17 cellular contexts compared by ENCODE assay signal in the genomic region with DNA sequence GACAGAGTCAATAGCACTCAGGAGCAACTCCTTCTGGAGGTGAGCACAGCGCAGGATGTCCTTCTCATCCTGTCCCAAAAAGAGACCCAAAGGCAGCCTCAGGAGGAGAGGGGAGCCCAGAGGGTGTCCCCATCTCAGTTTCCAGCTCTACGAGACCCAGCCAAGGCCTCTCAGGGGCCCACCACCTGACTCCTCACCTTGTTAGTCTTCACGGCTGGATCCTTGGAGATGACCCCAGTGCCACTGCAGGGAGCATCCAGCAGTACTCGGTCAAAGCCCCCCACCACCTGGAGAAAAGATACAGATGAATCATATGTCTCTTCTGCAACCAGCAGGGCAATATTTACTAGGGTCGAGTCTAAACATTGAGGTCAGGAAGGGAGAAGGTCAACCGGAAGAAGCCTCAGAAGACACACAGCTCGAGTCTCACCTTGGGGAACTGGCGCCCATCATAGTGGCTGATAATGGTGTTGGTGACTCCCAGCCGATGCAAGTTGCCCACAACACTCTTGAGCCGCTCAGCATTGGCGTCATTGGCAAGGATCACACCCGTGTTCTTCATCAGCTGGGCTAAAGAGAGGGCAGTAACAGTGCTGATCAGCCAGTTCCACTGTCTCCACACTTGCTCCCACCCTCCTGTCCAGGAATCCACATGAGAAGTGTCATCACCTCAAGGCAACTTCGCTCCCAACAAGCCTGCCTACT. TPM values are rescaled to one million over a fixed set of nuclear protein-coding genes. Genes with fewer than 3 reads are reported as not detected.
DNase-seq lines count a peak whose midpoint lies in the region; ATAC-seq and TF ChIP-seq lines count a peak whose summit lies in the region.
"Had no signal": no experiment of that assay in that cellular context is flagged by ENCODE, and none has a peak within 500 bp of the region (broad histone marks: within the 10 kb centered on the region; RNA-seq: fewer than 3 reads in every experiment).

No MANE protein-coding gene starts in this region.

- no peak for TF ChIP-seq POLR2A in spleen (IDR thresholded peaks at IDR 0.05)

- H3K36me3 ChIP-seq in DND-41 (ENCODE audit: insufficient read depth, low read length): peaks cover 77% of the 10 kb centered on the region
- peaks cover 0 to 89% (median 67%) of the 10 kb centered on the region in 6 donors for H3K36me3 ChIP-seq in spleen

- H4K20me1 ChIP-seq in DND-41 (ENCODE audit: insufficient read depth, low read length): peaks cover 28% of the 10 kb centered on the region

- H3K27ac Mint-ChIP-seq in activated T-cell treated with anti-CD3 and anti-CD28 coated beads, Interleukin-2, amount 50 U/mL, for 24 hours: peak overlapping the region; percentile 83
- H3K27ac Mint-ChIP-seq in endothelial cell (ENCODE audit: unreplicated experiment): no peak overlapping the region
- H3K27ac Mint-ChIP-seq in activated CD4-positive, alpha-beta memory T cell treated with anti-CD3 and anti-CD28 coated beads, Interleukin-2, amount 10 ng/mL, durations not matched to agents 7 days and 5 days: no peak overlapping the region

- H3K9me3 ChIP-seq in DND-41 (ENCODE audit: insufficient read depth, low read length, severe bottlenecking) (no peaks in the 10 kb centered on the region), spleen (no peaks in the 10 kb centered on the region)

- no peak overlapping the region for H3K4me2 ChIP-seq in DND-41 (ENCODE audit: insufficient read depth, low read length)

- WGBS in spleen, 5 donors: 88 to 92% (median 91%) methylated on average over 13 of the region's 13 CpGs

- POLR2A ChIA-PET in activated CD4-positive, alpha-beta memory T cell treated with anti-CD3 and anti-CD28 coated beads, Interleukin-2, amount 10 ng/mL, durations not matched to agents 7 days and 5 days (lab: Charles Lee): interaction anchor here (16.7 kb wide), 1 partner anchor 23 kb away, joined by 201 read pairs; a partner anchor contains a TSS

- intact Hi-C loops in spleen (cut with DNase I; ENCODE audit: low total_unique reads): loop anchor here (10.0 kb wide), 1 partner anchor 294 kb away; a partner anchor contains a TSS

- CTCF ChIA-PET in activated CD4-positive, alpha-beta memory T cell treated with anti-CD3 and anti-CD28 coated beads, Interleukin-2, amount 10 ng/mL, durations not matched to agents 7 days and 5 days (lab: Charles Lee): interaction anchor here (1.8 kb wide), 1 partner anchor 215 kb away, joined by 3 read pairs; no protein-coding TSS in a partner anchor

- H3K4me3 ChIP-seq in DND-41 (ENCODE audit: low read depth in 1 of 2, low read length in 2 of 2): no peak overlapping the region
- no peak overlapping the region for H3K4me3 ChIP-seq in spleen

- H2AFZ ChIP-seq in DND-41 (ENCODE audit: low read depth, low read length): no peak overlapping the region

- peaks cover 96% of the 10 kb centered on the region for H3K36me3 Mint-ChIP-seq in activated T-cell treated with anti-CD3 and anti-CD28 coated beads, Interleukin-2, amount 50 U/mL, for 24 hours (ENCODE audit: low read depth)
- peaks cover 41% of the 10 kb centered on the region for H3K36me3 Mint-ChIP-seq in activated T-cell treated with anti-CD3 and anti-CD28 coated beads, Interleukin-2, amount 50 U/mL, for 4 hours (ENCODE audit: insufficient read depth)
- peaks cover 32% of the 10 kb centered on the region for H3K36me3 Mint-ChIP-seq in endothelial cell (ENCODE audit: low read depth, unreplicated experiment)
- H3K36me3 Mint-ChIP-seq in activated CD4-positive, alpha-beta memory T cell treated with anti-CD3 and anti-CD28 coated beads, Interleukin-2, amount 10 ng/mL, durations not matched to agents 7 days and 5 days (ENCODE audit: low read depth): peaks cover 62% of the 10 kb centered on the region

- H3K9ac ChIP-seq in DND-41 (ENCODE audit: low read depth, low read length): no peak overlapping the region

- H3K4me1 ChIP-seq in DND-41 (ENCODE audit: insufficient read depth, low read length) (peaks cover 16% of the 10 kb centered on the region), spleen (peaks cover 6 to 57% (median 23%) of the 10 kb centered on the region in 6 donors)

- H3K4me1 Mint-ChIP-seq in activated T-cell treated with anti-CD3 and anti-CD28 coated beads, Interleukin-2, amount 50 U/mL, for 24 hours (ENCODE audit: low read depth): peaks cover 50% of the 10 kb centered on the region
- peaks cover 18% of the 10 kb centered on the region for H3K4me1 Mint-ChIP-seq in activated T-cell treated with anti-CD3 and anti-CD28 coated beads, Interleukin-2, amount 50 U/mL, for 4 hours (ENCODE audit: low read depth)
- H3K4me1 Mint-ChIP-seq in endothelial cell (ENCODE audit: unreplicated experiment): peaks cover 7% of the 10 kb centered on the region
- H3K4me1 Mint-ChIP-seq in activated CD4-positive, alpha-beta memory T cell treated with anti-CD3 and anti-CD28 coated beads, Interleukin-2, amount 10 ng/mL, durations not matched to agents 7 days and 5 days: peaks cover 29% of the 10 kb centered on the region

- H3K9me3 Mint-ChIP-seq in activated T-cell treated with anti-CD3 and anti-CD28 coated beads, Interleukin-2, amount 50 U/mL, for 24 hours: no peaks in the 10 kb centered on the region
- H3K9me3 Mint-ChIP-seq in activated T-cell treated with anti-CD3 and anti-CD28 coated beads, Interleukin-2, amount 50 U/mL, for 4 hours: no peaks in the 10 kb centered on the region
- no peaks in the 10 kb centered on the region for H3K9me3 Mint-ChIP-seq in endothelial cell (ENCODE audit: unreplicated experiment)
- H3K9me3 Mint-ChIP-seq in activated CD4-positive, alpha-beta memory T cell treated with anti-CD3 and anti-CD28 coated beads, Interleukin-2, amount 10 ng/mL, durations not matched to agents 7 days and 5 days: no peaks in the 10 kb centered on the region

- no peak for ATAC-seq in activated T-cell treated with anti-CD3 and anti-CD28 coated beads, Interleukin-2, amount 50 U/mL, for 4 hours
- ATAC-seq in DND-41 (ENCODE audit: insufficient read depth, low read depth): no peak

- H3K27me3 ChIP-seq in DND-41 (ENCODE audit: insufficient read depth, low read length, poor library complexity) (no peaks in the 10 kb centered on the region), spleen (replicated peaks in 1 of 7) (no peaks in the 10 kb centered on the region)

- no peaks in the 10 kb centered on the region for H3K27me3 Mint-ChIP-seq in activated T-cell treated with anti-CD3 and anti-CD28 coated beads, Interleukin-2, amount 50 U/mL, for 24 hours
- no peaks in the 10 kb centered on the region for H3K27me3 Mint-ChIP-seq in activated T-cell treated with anti-CD3 and anti-CD28 coated beads, Interleukin-2, amount 50 U/mL, for 4 hours (ENCODE audit: low read depth)
- peaks cover 9% of the 10 kb centered on the region for H3K27me3 Mint-ChIP-seq in endothelial cell (ENCODE audit: unreplicated experiment)
- H3K27me3 Mint-ChIP-seq in activated CD4-positive, alpha-beta memory T cell treated with anti-CD3 and anti-CD28 coated beads, Interleukin-2, amount 10 ng/mL, durations not matched to agents 7 days and 5 days: no peaks in the 10 kb centered on the region

- no peak overlapping the region for H3K4me3 Mint-ChIP-seq in activated T-cell treated with anti-CD3 and anti-CD28 coated beads, Interleukin-2, amount 50 U/mL, for 24 hours
- H3K4me3 Mint-ChIP-seq in activated T-cell treated with anti-CD3 and anti-CD28 coated beads, Interleukin-2, amount 50 U/mL, for 4 hours: no peak overlapping the region
- H3K4me3 Mint-ChIP-seq in endothelial cell (ENCODE audit: unreplicated experiment): peak overlapping the region; percentile 79
- no peak overlapping the region for H3K4me3 Mint-ChIP-seq in activated CD4-positive, alpha-beta memory T cell treated with anti-CD3 and anti-CD28 coated beads, Interleukin-2, amount 10 ng/mL, durations not matched to agents 7 days and 5 days

- H3K79me2 ChIP-seq in DND-41 (ENCODE audit: insufficient read depth, low read length): peaks cover 21% of the 10 kb centered on the region

- H3K27ac ChIP-seq in DND-41 (ENCODE audit: low read length) (no peak overlapping the region), spleen (no peak overlapping the region)
- H3K27ac ChIP-seq: C4-2B had no signal

- TF ChIP-seq CTCF in DND-41 (IDR thresholded peaks at IDR 0.05; ENCODE audit: borderline replicate concordance, extremely low read depth, low read length, poor library complexity, severe bottlenecking) (peak; percentile 2), endothelial cell (IDR thresholded peaks at IDR 0.05; ENCODE audit: unreplicated experiment) (no peak), spleen (IDR thresholded peaks at IDR 0.05 in 8 of 11, conservative IDR thresholded peaks at IDR 0.05 in 3 of 11) (no peak)

- no peak for DNase-seq in activated T-cell treated with anti-CD3 and anti-CD28 coated beads, Interleukin-2, amount 50 U/mL, for 24 hours
- no peak for DNase-seq in activated T-cell treated with anti-CD3 and anti-CD28 coated beads, Interleukin-2, amount 50 U/mL, for 4 hours
- DNase-seq in DND-41: no peak
- no peak for DNase-seq in endothelial cell (ENCODE audit: low spot score)
- peak; percentile 54 for DNase-seq in spleen
- no peak for DNase-seq in activated CD4-positive, alpha-beta memory T cell treated with anti-CD3 and anti-CD28 coated beads, Interleukin-2, amount 10 ng/mL, durations not matched to agents 7 days and 5 days
- DNase-seq in NOMO-1 treated with DMSO at 0.1 percent for 48 hours (lab: John Stamatoyannopoulos, UW; ENCODE audit: unreplicated experiment): no peak
- DNase-seq: EL, GF-D8, Kasumi-1, NCI-H1694, NCI-H2081, NCI-H2171, NCI-H524 treated with DMSO at 0.1 percent for 48 hours, NCI-H82, OCI-M1 had no signal

RNA-seq across cellular contexts. Expression of a gene that starts 4.8 kb away (rescaled TPM):
- 10 to 100 TPM in 1 of 3 donors, 1 to 10 TPM in 2; 8.5 to 10.2 (median 9.8) TPM for total RNA-seq in activated T-cell treated with anti-CD3 and anti-CD28 coated beads, Interleukin-2, amount 50 U/mL, for 4 hours
- total RNA-seq in endothelial cell (ENCODE audit: unreplicated experiment) (82.2 TPM), spleen (10 to 100 TPM; 32.2 to 51.2 (median 39.7) TPM)
- 10 to 100 TPM; 27.8 to 78.3 (median 63.2) TPM for polyA plus RNA-seq in spleen
- 10 to 100 TPM; 23.1 to 23.6 TPM for total RNA-seq in activated CD4-positive, alpha-beta memory T cell treated with anti-CD3 and anti-CD28 coated beads, Interleukin-2, amount 10 ng/mL, durations not matched to agents 7 days and 5 days

RNA-seq across cellular contexts. Expression of a gene that starts 7.4 kb away (rescaled TPM):
- 100 to 1,000 TPM; 267 to 300 (median 270) TPM for total RNA-seq in activated T-cell treated with anti-CD3 and anti-CD28 coated beads, Interleukin-2, amount 50 U/mL, for 4 hours
- total RNA-seq in endothelial cell (ENCODE audit: unreplicated experiment) (37.5 TPM), spleen (10 to 100 TPM; 37.0 to 58.7 (median 47.5) TPM)
- 10 to 100 TPM; 25.8 to 40.7 (median 37.6) TPM for polyA plus RNA-seq in spleen
- 10 to 100 TPM; 46.5 to 50.9 TPM for total RNA-seq in activated CD4-positive, alpha-beta memory T cell treated with anti-CD3 and anti-CD28 coated beads, Interleukin-2, amount 10 ng/mL, durations not matched to agents 7 days and 5 days

RNA-seq across cellular contexts. Expression of a gene that starts 26.3 kb away (rescaled TPM):
- 1,000 to 10,000 TPM; 4,635 to 5,387 (median 5,019) TPM for total RNA-seq in activated T-cell treated with anti-CD3 and anti-CD28 coated beads, Interleukin-2, amount 50 U/mL, for 4 hours
- total RNA-seq in endothelial cell (ENCODE audit: unreplicated experiment): 2,393 TPM
- 1,000 to 10,000 TPM in 5 of 7 donors, 100 to 1,000 TPM in 2; 998 to 1,580 (median 1,404) TPM for total RNA-seq in spleen
- 1,000 to 10,000 TPM; 1,133 to 1,680 (median 1,180) TPM for polyA plus RNA-seq in spleen
- 1,000 to 10,000 TPM; 5,691 to 5,753 TPM for total RNA-seq in activated CD4-positive, alpha-beta memory T cell treated with anti-CD3 and anti-CD28 coated beads, Interleukin-2, amount 10 ng/mL, durations not matched to agents 7 days and 5 days

RNA-seq across cellular contexts. Expression of a gene that starts 46.5 kb away (rescaled TPM):
- total RNA-seq in activated T-cell treated with anti-CD3 and anti-CD28 coated beads, Interleukin-2, amount 50 U/mL, for 4 hours: 100 to 1,000 TPM; 311 to 336 (median 332) TPM
- total RNA-seq in endothelial cell (ENCODE audit: unreplicated experiment): 334 TPM
- 100 to 1,000 TPM; 202 to 272 (median 240) TPM for total RNA-seq in spleen
- 100 to 1,000 TPM; 136 to 169 (median 154) TPM for polyA plus RNA-seq in spleen
- total RNA-seq in activated CD4-positive, alpha-beta memory T cell treated with anti-CD3 and anti-CD28 coated beads, Interleukin-2, amount 10 ng/mL, durations not matched to agents 7 days and 5 days: 100 to 1,000 TPM; 223 to 234 TPM
